Comparison of ENCODE assay signal across 7 cellular contexts in the genomic region with DNA sequence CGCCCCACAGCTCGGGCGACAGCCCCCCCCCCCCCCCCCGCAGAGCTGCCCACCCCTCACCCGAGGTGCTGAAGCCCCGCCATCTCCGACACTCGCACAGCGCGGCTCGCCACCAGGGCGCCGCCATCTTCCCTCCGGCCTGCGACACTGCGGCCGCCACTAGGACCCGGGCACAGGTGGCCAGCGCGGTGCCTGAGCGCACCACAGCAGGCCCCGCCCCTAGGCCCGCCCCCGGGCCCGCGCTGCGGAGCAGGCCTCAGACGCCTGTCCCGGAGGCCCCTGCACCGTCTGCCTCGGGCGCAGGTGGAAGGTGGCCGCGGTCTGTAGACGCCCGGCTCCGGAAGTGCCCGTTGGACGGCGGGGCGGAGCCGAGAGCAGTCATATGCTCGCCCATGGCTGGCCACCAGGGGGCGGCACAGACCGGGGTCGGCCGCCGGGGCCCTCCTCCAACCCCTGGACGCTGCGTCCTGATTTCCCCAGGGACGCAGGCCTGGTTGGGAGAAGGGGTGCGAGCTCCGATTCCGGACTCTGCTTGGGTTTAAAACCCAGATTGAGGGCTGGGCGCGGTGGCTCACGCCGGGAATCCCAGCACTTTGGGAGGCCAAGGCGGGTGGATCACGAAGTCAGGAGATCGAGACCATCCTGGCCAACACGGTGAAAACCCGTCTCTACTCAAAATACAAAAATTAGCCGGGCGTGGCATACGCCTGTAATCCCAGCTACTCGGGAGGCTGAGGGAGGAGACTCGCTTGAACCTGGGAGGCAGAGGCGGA. TPM values are rescaled to one million over a fixed set of nuclear protein-coding genes. Genes with fewer than 3 reads are reported as not detected.
DNase-seq lines count a peak whose midpoint lies in the region; ATAC-seq, FAIRE-seq and TF ChIP-seq lines count a peak whose summit lies in the region.

A gene (minus strand): TSS at position 136 of the 773 bp plus-strand sequence. CDS start 9 bp downstream, at position 127.

- FAIRE-seq in astrocyte (lab: Jason Lieb, UNC) = no peak

- peak within 1 kb of the TSS; percentile 76 for H3K27ac ChIP-seq in astrocyte (ENCODE audit: low read depth, low read length)

- H3K9me3 Mint-ChIP-seq in T-helper 2 cell treated with Interferon-gamma antibody and Interleukin-4, amounts not matched to agents 5 μg/mL and 100 μg/mL, for 36 hours = no peaks in the 10 kb centered on the region
- no peaks in the 10 kb centered on the region for H3K9me3 Mint-ChIP-seq in astrocyte (ENCODE audit: unreplicated experiment)

- peak within 1 kb of the TSS; percentile 90 for H3K9ac ChIP-seq in astrocyte (ENCODE audit: low read length)

- H3K4me1 ChIP-seq in astrocyte (ENCODE audit: insufficient read depth, low read length) = peaks cover 5% of the 10 kb centered on the region

- H4K20me1 ChIP-seq in astrocyte (ENCODE audit: insufficient read depth, low read length) = peaks cover 3% of the 10 kb centered on the region

- H3K4me3 Mint-ChIP-seq in T-helper 2 cell treated with Interferon-gamma antibody and Interleukin-4, amounts not matched to agents 5 μg/mL and 100 μg/mL, for 36 hours = peak within 1 kb of the TSS; percentile 96
- H3K4me3 Mint-ChIP-seq in astrocyte (ENCODE audit: unreplicated experiment) = peak within 1 kb of the TSS; percentile 90

- H3K4me2 ChIP-seq in astrocyte (ENCODE audit: low read length) = peak within 1 kb of the TSS; percentile 88

- H3K27ac Mint-ChIP-seq in T-helper 2 cell treated with Interferon-gamma antibody and Interleukin-4, amounts not matched to agents 5 μg/mL and 100 μg/mL, for 36 hours = peak within 1 kb of the TSS; percentile 88
- H3K27ac Mint-ChIP-seq in astrocyte (ENCODE audit: unreplicated experiment) = peak within 1 kb of the TSS; percentile 86

- H2AFZ ChIP-seq in astrocyte (ENCODE audit: low read depth, low read length) = peak within 1 kb of the TSS; percentile 90

- H3K79me2 ChIP-seq in astrocyte (ENCODE audit: insufficient read depth, low read length) = peaks cover 16% of the 10 kb centered on the region

- no peaks in the 10 kb centered on the region for H3K27me3 Mint-ChIP-seq in T-helper 2 cell treated with Interferon-gamma antibody and Interleukin-4, amounts not matched to agents 5 μg/mL and 100 μg/mL, for 36 hours (ENCODE audit: low read depth)
- peaks cover under 1% of the 10 kb centered on the region for H3K27me3 Mint-ChIP-seq in astrocyte (ENCODE audit: low read depth, unreplicated experiment)

- H3K4me1 Mint-ChIP-seq in T-helper 2 cell treated with Interferon-gamma antibody and Interleukin-4, amounts not matched to agents 5 μg/mL and 100 μg/mL, for 36 hours (ENCODE audit: low read depth) = peaks cover 16% of the 10 kb centered on the region
- H3K4me1 Mint-ChIP-seq in astrocyte (ENCODE audit: low read depth, unreplicated experiment) = peaks cover 1% of the 10 kb centered on the region

- ATAC-seq in GM18502 (IDR thresholded peaks at IDR 0.05; ENCODE audit: poor library complexity, unreplicated experiment) (peak; percentile 98), HG02970 (IDR thresholded peaks at IDR 0.05; ENCODE audit: low FRiP score, unreplicated experiment) (peak; percentile 97)

- peak; percentile 65 for TF ChIP-seq CTCF in astrocyte (IDR thresholded peaks at IDR 0.05; ENCODE audit: insufficient read depth, low read depth, low read length)

- DNase-seq in NCI-H1930 (lab: John Stamatoyannopoulos, UW) (peak; percentile 97 to 99), astrocyte (ENCODE audit: low read depth) (peak; percentile 84), hepatic stellate cell (ENCODE audit: low spot score) (peak; percentile 97), retina (peak; percentile 98)
- peak; percentile 98 for DNase-seq in T-helper 2 cell treated with Interferon-gamma antibody and Interleukin-4, amounts not matched to agents 5 μg/mL and 100 μg/mL, for 36 hours (ENCODE audit: low spot score)

- H3K36me3 Mint-ChIP-seq in T-helper 2 cell treated with Interferon-gamma antibody and Interleukin-4, amounts not matched to agents 5 μg/mL and 100 μg/mL, for 36 hours (ENCODE audit: low read depth) = peaks cover 11% of the 10 kb centered on the region
- H3K36me3 Mint-ChIP-seq in astrocyte (ENCODE audit: low read depth, unreplicated experiment) = no peaks in the 10 kb centered on the region

- peak within 1 kb of the TSS; percentile 68 for H3K4me3 ChIP-seq in astrocyte (ENCODE audit: insufficient read depth, low read depth, low read length)

- no peaks in the 10 kb centered on the region for H3K9me3 ChIP-seq in astrocyte (ENCODE audit: insufficient read depth, low read depth, low read length)

- peaks cover 12% of the 10 kb centered on the region for H3K36me3 ChIP-seq in astrocyte (ENCODE audit: insufficient read depth, low read length)

- no peaks in the 10 kb centered on the region for H3K27me3 ChIP-seq in astrocyte (ENCODE audit: insufficient read depth, low read length)

RNA-seq across cellular contexts. Expression of the gene that starts here (rescaled TPM):
- 58.9 and 65.6 TPM in 2 replicates for total RNA-seq in astrocyte

Comparison
In these comparisons a context has a peak if more than half of its experiments do, and no peak if none do; other contexts are left out.
1. Peak in every context shown above with its lines: DNase-seq, ATAC-seq, H3K4me3 ChIP-seq and H3K27ac ChIP-seq.